ENCODE assay signal across 21 cellular contexts in the genomic region with DNA sequence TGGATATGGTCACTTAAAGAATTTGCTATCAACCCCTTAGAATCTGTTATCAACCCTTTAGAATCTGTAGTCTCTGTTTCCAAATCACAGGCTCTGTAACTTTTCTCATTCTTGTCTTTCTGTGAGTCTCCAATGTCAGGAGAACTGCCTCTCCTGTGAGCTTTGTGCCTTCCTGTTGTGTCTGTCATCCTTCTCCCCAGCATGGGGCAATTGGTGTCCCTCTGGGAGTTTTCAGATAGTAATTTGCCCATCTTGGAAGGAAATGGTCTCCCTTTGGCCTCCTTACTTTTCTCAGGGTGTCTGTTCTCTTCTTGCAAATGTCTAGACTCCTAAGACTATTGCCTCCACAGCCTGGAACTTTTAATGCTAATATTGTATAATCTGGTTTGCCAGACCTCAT.
"Had no signal": no experiment of that assay in that cellular context is flagged by ENCODE, and none has a peak within 500 bp of the region (broad histone marks: within the 10 kb centered on the region; RNA-seq: fewer than 3 reads in every experiment).

No MANE protein-coding gene starts in this region.

- H3K27me3 ChIP-seq: esophagus squamous epithelium, sigmoid colon, stomach, thyroid gland had no signal

- H3K27ac ChIP-seq: coronary artery, esophagus squamous epithelium, prostate gland, sigmoid colon, stomach, thyroid gland had no signal

- DNase-seq: dermis blood vessel endothelial cell; effector memory CD4-positive, alpha-beta T cell; erythroblast; esophagus squamous epithelium; kidney; midbrain; naive thymus-derived CD4-positive, alpha-beta T cell; right cardiac atrium; sigmoid colon; stimulated activated CD4-positive, alpha-beta T cell treated with anti-CD3 and anti-CD28 coated beads, Interleukin-2, amount 100 ng/mL, for 24 hours; stimulated activated CD4-positive, alpha-beta T cell treated with anti-CD3 and anti-CD28 coated beads, Interleukin-4, amount 100 ng/mL, for 24 hours; stimulated activated naive CD4-positive, alpha-beta T cell treated with Interleukin-2 at 50 U/mL for 16 hours; stomach; thyroid gland had no signal

- H3K4me3 ChIP-seq: coronary artery, esophagus squamous epithelium, lung, prostate gland, sigmoid colon, stomach, thyroid gland had no signal

- H3K36me3 ChIP-seq: esophagus squamous epithelium, prostate gland, sigmoid colon, stomach, thyroid gland had no signal

- H3K27me3 Mint-ChIP-seq: memory B cell; naive thymus-derived CD4-positive, alpha-beta T cell had no signal

- H3K27ac Mint-ChIP-seq: memory B cell; naive thymus-derived CD4-positive, alpha-beta T cell; stimulated activated effector memory CD8-positive, alpha-beta T cell treated with anti-CD3 and anti-CD28 coated beads, Interleukin-12 subunit alpha, Interleukin-12 subunit beta, amount 100 ng/mL, for 72 hours; type B pancreatic cell had no signal

- H3K4me3 Mint-ChIP-seq: memory B cell; naive thymus-derived CD4-positive, alpha-beta T cell; nephron; stimulated activated effector memory CD8-positive, alpha-beta T cell treated with anti-CD3 and anti-CD28 coated beads, Interleukin-12 subunit alpha, Interleukin-12 subunit beta, amount 100 ng/mL, for 72 hours; type B pancreatic cell had no signal

- H3K9me3 ChIP-seq: esophagus squamous epithelium, prostate gland, sigmoid colon, stomach, thyroid gland had no signal

- H3K4me1 ChIP-seq: esophagus squamous epithelium, prostate gland, sigmoid colon, thyroid gland had no signal

- H3K9me3 Mint-ChIP-seq: nephron had no signal

- H3K36me3 Mint-ChIP-seq: memory B cell; naive thymus-derived CD4-positive, alpha-beta T cell; stimulated activated effector memory CD8-positive, alpha-beta T cell treated with anti-CD3 and anti-CD28 coated beads, Interleukin-12 subunit alpha, Interleukin-12 subunit beta, amount 100 ng/mL, for 72 hours had no signal

- H3K4me1 Mint-ChIP-seq: memory B cell; naive thymus-derived CD4-positive, alpha-beta T cell; stimulated activated effector memory CD8-positive, alpha-beta T cell treated with anti-CD3 and anti-CD28 coated beads, Interleukin-12 subunit alpha, Interleukin-12 subunit beta, amount 100 ng/mL, for 72 hours had no signal
